Comparison of ENCODE assay signal across 10 cellular contexts in genomic region chr4:184437988-184438774, GRCh38. TPM values are rescaled to one million over a fixed set of nuclear protein-coding genes. Genes with fewer than 3 reads are reported as not detected.
DNase-seq lines count a peak whose midpoint lies in the region; ATAC-seq and TF ChIP-seq lines count a peak whose summit lies in the region.
"Had no signal": no experiment of that assay in that cellular context is flagged by ENCODE, and none has a peak within 500 bp of the region (broad histone marks: within the 10 kb centered on the region; RNA-seq: fewer than 3 reads in every experiment).

No MANE protein-coding gene starts in this region.

- no peak overlapping the region for H3K27ac ChIP-seq in smooth muscle cell (ENCODE audit: low read depth)
- H3K27ac ChIP-seq: A549 had no signal

- H3K4me2 ChIP-seq in smooth muscle cell = peak overlapping the region; percentile 21
- H3K4me2 ChIP-seq: A549 had no signal

- 79% methylated on average over 12 of the region's 12 CpGs for WGBS in smooth muscle cell (ENCODE audit: low lambda C conversion rate)

- peak overlapping the region; percentile 14 for H3K27ac Mint-ChIP-seq in activated naive CD8-positive, alpha-beta T cell treated with anti-CD3 and anti-CD28 coated beads for 36 hours
- H3K27ac Mint-ChIP-seq: T-helper 2 cell treated with Interferon-gamma antibody and Interleukin-4, amounts not matched to agents 5 μg/mL and 100 μg/mL, for 36 hours had no signal

- no peaks in the 10 kb centered on the region for H3K9me3 ChIP-seq in smooth muscle cell (replicated peaks; ENCODE audit: low read depth)
- H3K9me3 ChIP-seq: A549 had no signal

- no peak for ATAC-seq in GM18519 (IDR thresholded peaks at IDR 0.05; ENCODE audit: low FRiP score, unreplicated experiment)
- ATAC-seq: A549 had no signal

- peaks cover 94% of the 10 kb centered on the region for H4K20me1 ChIP-seq in smooth muscle cell (ENCODE audit: low read depth)

- H3K4me1 Mint-ChIP-seq in activated naive CD8-positive, alpha-beta T cell treated with anti-CD3 and anti-CD28 coated beads for 36 hours = peaks cover 65% of the 10 kb centered on the region

- H3K4me1 ChIP-seq in smooth muscle cell (ENCODE audit: low read depth) = peaks cover 21% of the 10 kb centered on the region
- H3K4me1 ChIP-seq: A549 had no signal

- peaks cover 19% of the 10 kb centered on the region for H3F3A ChIP-seq in smooth muscle cell (ENCODE audit: low read depth)

- no peaks in the 10 kb centered on the region for H3K36me3 ChIP-seq in smooth muscle cell (ENCODE audit: low read depth)

- H3K4me3 Mint-ChIP-seq in activated naive CD8-positive, alpha-beta T cell treated with anti-CD3 and anti-CD28 coated beads for 36 hours = no peak overlapping the region
- H3K4me3 Mint-ChIP-seq: T-helper 2 cell treated with Interferon-gamma antibody and Interleukin-4, amounts not matched to agents 5 μg/mL and 100 μg/mL, for 36 hours had no signal

- no peaks in the 10 kb centered on the region for H3K27me3 ChIP-seq in smooth muscle cell (ENCODE audit: low read depth)

- H3K9me3 Mint-ChIP-seq in activated naive CD8-positive, alpha-beta T cell treated with anti-CD3 and anti-CD28 coated beads for 36 hours = no peaks in the 10 kb centered on the region
- H3K9me3 Mint-ChIP-seq: T-helper 2 cell treated with Interferon-gamma antibody and Interleukin-4, amounts not matched to agents 5 μg/mL and 100 μg/mL, for 36 hours had no signal

- no peak for TF ChIP-seq CTCF in smooth muscle cell (IDR thresholded peaks at IDR 0.05; ENCODE audit: borderline replicate concordance, insufficient read depth, poor library complexity, severe bottlenecking)

- H2AFZ ChIP-seq in smooth muscle cell (ENCODE audit: low read depth) = no peak overlapping the region

- H3K27me3 Mint-ChIP-seq in activated naive CD8-positive, alpha-beta T cell treated with anti-CD3 and anti-CD28 coated beads for 36 hours = no peaks in the 10 kb centered on the region

- peaks cover 7% of the 10 kb centered on the region for H3K36me3 Mint-ChIP-seq in activated naive CD8-positive, alpha-beta T cell treated with anti-CD3 and anti-CD28 coated beads for 36 hours

- no peak overlapping the region for H3K4me3 ChIP-seq in smooth muscle cell
- H3K4me3 ChIP-seq: A549 had no signal

- H3K9ac ChIP-seq in smooth muscle cell (ENCODE audit: low read depth) = no peak overlapping the region

- peak; percentile 9 for DNase-seq in NCI-H82 (lab: John Stamatoyannopoulos, UW)
- DNase-seq in NCI-H82 treated with DMSO at 0.1 percent for 48 hours (lab: John Stamatoyannopoulos, UW; ENCODE audit: unreplicated experiment) = no peak
- peak; percentile 1 for DNase-seq in NCI-H1436 treated with DMSO at 0.1 percent for 48 hours (lab: John Stamatoyannopoulos, UW)
- no peak for DNase-seq in activated naive CD8-positive, alpha-beta T cell treated with anti-CD3 and anti-CD28 coated beads for 36 hours
- no peak for DNase-seq in smooth muscle cell (lab: John Stamatoyannopoulos, UW; ENCODE audit: unreplicated experiment)
- DNase-seq in islet precursor cell = no peak
- no peak for DNase-seq in A172 (ENCODE audit: low spot score)

- peaks cover 51% of the 10 kb centered on the region for H3K79me2 ChIP-seq in smooth muscle cell (ENCODE audit: low read depth)

RNA-seq across cellular contexts. Expression of gene IRF2, which starts 36.2 kb away (rescaled TPM):
- 10 to 100 TPM; 49.1 to 61.4 TPM for total RNA-seq in activated naive CD8-positive, alpha-beta T cell treated with anti-CD3 and anti-CD28 coated beads for 36 hours
- 18.4 and 21.6 TPM in 2 replicates for total RNA-seq in smooth muscle cell
- 6.6 and 10.2 TPM in 2 replicates for polyA plus RNA-seq in smooth muscle cell
- 22.6 and 25.8 TPM in 2 replicates for total RNA-seq in A172 (2014; rRNA removed; shearing (Covaris generic))

Comparison
In these comparisons a context has a peak if more than half of its experiments do, and no peak if none do; other contexts are left out.
1. DNase-seq: peak in NCI-H82 (single experiment) and NCI-H1436 treated with DMSO at 0.1 percent for 48 hours (single experiment); none in NCI-H82 treated with DMSO at 0.1 percent for 48 hours (single experiment), activated naive CD8-positive, alpha-beta T cell treated with anti-CD3 and anti-CD28 coated beads for 36 hours (single experiment), smooth muscle cell (single experiment), islet precursor cell (single experiment) and A172 (single experiment).